ENCODE assay signal across 11 cellular contexts in genomic region chr6:32047084-32047478, GRCh38. TPM values are rescaled to one million over a fixed set of nuclear protein-coding genes. Genes with fewer than 3 reads are reported as not detected.
DNase-seq lines count a peak whose midpoint lies in the region; ATAC-seq and TF ChIP-seq lines count a peak whose summit lies in the region.
"Had no signal": no experiment of that assay in that cellular context is flagged by ENCODE, and none has a peak within 500 bp of the region (broad histone marks: within the 10 kb centered on the region; RNA-seq: fewer than 3 reads in every experiment).

No MANE protein-coding gene starts in this region.

- no peak overlapping the region for H3K4me3 Mint-ChIP-seq in CD8-positive, alpha-beta T cell
- H3K4me3 Mint-ChIP-seq: stimulated activated naive CD8-positive, alpha-beta T cell treated with anti-CD3 and anti-CD28 coated beads, Interleukin-15, Interleukin-2, amounts not matched to agents 100 ng/mL and 50 ng/mL, for 24 hours had no signal

- H3K9ac ChIP-seq in mesenchymal stem cell (ENCODE audit: low read length) = peak overlapping the region; percentile 83
- H3K9ac ChIP-seq: KMS-11 had no signal

- H2AK5ac ChIP-seq in mesenchymal stem cell (ENCODE audit: low read length, severe bottlenecking) = no peak overlapping the region

- no peaks in the 10 kb centered on the region for H3K9me3 ChIP-seq in mesenchymal stem cell (ENCODE audit: control insufficient read depth, low read length)
- no peaks in the 10 kb centered on the region for H3K9me3 ChIP-seq in upper lobe of right lung
- no peaks in the 10 kb centered on the region for H3K9me3 ChIP-seq in CD8-positive, alpha-beta T cell (ENCODE audit: low read length)

- H3K9me3 Mint-ChIP-seq in CD8-positive, alpha-beta T cell = no peaks in the 10 kb centered on the region
- H3K9me3 Mint-ChIP-seq: stimulated activated naive CD8-positive, alpha-beta T cell treated with anti-CD3 and anti-CD28 coated beads, Interleukin-15, Interleukin-2, amounts not matched to agents 100 ng/mL and 50 ng/mL, for 24 hours had no signal

- no peak overlapping the region for H3K27ac Mint-ChIP-seq in CD8-positive, alpha-beta T cell
- H3K27ac Mint-ChIP-seq: stimulated activated naive CD8-positive, alpha-beta T cell treated with anti-CD3 and anti-CD28 coated beads, Interleukin-15, Interleukin-2, amounts not matched to agents 100 ng/mL and 50 ng/mL, for 24 hours had no signal

- H3K36me3 ChIP-seq in mesenchymal stem cell (ENCODE audit: control insufficient read depth in 1 of 2, insufficient read depth in 2 of 2, low read depth in 1 of 2, low read length in 2 of 2) (peaks cover 3 to 39% of the 10 kb centered on the region in 2 experiments), upper lobe of right lung (peaks cover 18% of the 10 kb centered on the region)
- H3K36me3 ChIP-seq in CD8-positive, alpha-beta T cell (ENCODE audit: insufficient read depth, low read length) = no peaks in the 10 kb centered on the region

- no peaks in the 10 kb centered on the region for H3K36me3 Mint-ChIP-seq in CD8-positive, alpha-beta T cell

- H3K23ac ChIP-seq in mesenchymal stem cell (ENCODE audit: low read length in 2 of 2) = no peak overlapping the region

- H3K18ac ChIP-seq in mesenchymal stem cell (ENCODE audit: low read depth in 1 of 2, low read length in 2 of 2) = peak overlapping the region in 1 of 2 experiments; percentile 24

- no peak overlapping the region for H2BK5ac ChIP-seq in mesenchymal stem cell (ENCODE audit: low read depth, low read length, poor library complexity, severe bottlenecking)

- no peaks in the 10 kb centered on the region for H3K79me1 ChIP-seq in mesenchymal stem cell (replicated peaks; ENCODE audit: low read length, poor library complexity, severe bottlenecking)

- H2BK15ac ChIP-seq in mesenchymal stem cell (ENCODE audit: low read depth, poor library complexity, severe bottlenecking) = no peak overlapping the region

- 51% methylated on average over 8 of the region's 11 CpGs for WGBS in mesenchymal stem cell

- H3K4me3 ChIP-seq in mesenchymal stem cell (ENCODE audit: insufficient read depth in 1 of 2, low read depth in 1 of 2, low read length in 2 of 2) (peak overlapping the region in 1 of 2 experiments; percentile 3), upper lobe of right lung (no peak overlapping the region)
- H3K4me3 ChIP-seq in CD8-positive, alpha-beta T cell (ENCODE audit: low read depth, low read length) = no peak overlapping the region

- peak overlapping the region in 1 of 2 experiments; percentile 8 for H2BK12ac ChIP-seq in mesenchymal stem cell (ENCODE audit: low read length in 2 of 2)

- TF ChIP-seq CTCF in upper lobe of right lung (IDR thresholded peaks at IDR 0.05) = no peak
- TF ChIP-seq CTCF in CD8-positive, alpha-beta T cell (IDR thresholded peaks at IDR 0.05) = no peak

- no peak overlapping the region for H3K14ac ChIP-seq in mesenchymal stem cell (ENCODE audit: low read length in 2 of 2)

- H3K27me3 ChIP-seq in mesenchymal stem cell (ENCODE audit: control insufficient read depth in 1 of 2, insufficient read depth in 1 of 2, low read length in 2 of 2) = peaks cover 0 to 14% of the 10 kb centered on the region in 2 experiments
- no peaks in the 10 kb centered on the region for H3K27me3 ChIP-seq in upper lobe of right lung
- H3K27me3 ChIP-seq in CD8-positive, alpha-beta T cell (ENCODE audit: insufficient read depth, low read length) = no peaks in the 10 kb centered on the region

- ATAC-seq in upper lobe of right lung = no peak
- ATAC-seq in CD8-positive, alpha-beta T cell = no peak
- no peak for ATAC-seq in GM18861 (IDR thresholded peaks at IDR 0.05; ENCODE audit: unreplicated experiment)

- H3K4ac ChIP-seq in mesenchymal stem cell (ENCODE audit: low read depth in 1 of 2, low read length in 2 of 2) = peak overlapping the region in 1 of 2 experiments; percentile 7

- no peak overlapping the region for H2AFZ ChIP-seq in mesenchymal stem cell (ENCODE audit: low read depth, low read length)

- no peak overlapping the region for H3K27ac ChIP-seq in mesenchymal stem cell (ENCODE audit: low read length, poor library complexity, severe bottlenecking)
- peak overlapping the region; percentile 30 for H3K27ac ChIP-seq in upper lobe of right lung
- H3K27ac ChIP-seq in CD8-positive, alpha-beta T cell (ENCODE audit: low read depth, low read length) = no peak overlapping the region
- H3K27ac ChIP-seq: KMS-11 had no signal

- POLR2A ChIA-PET in CD8-positive, alpha-beta T cell (lab: Charles Lee) = no interaction called here

- H4K8ac ChIP-seq in mesenchymal stem cell (ENCODE audit: low read length) = peak overlapping the region; percentile 42

- H4K91ac ChIP-seq in mesenchymal stem cell (ENCODE audit: low read length) = peak overlapping the region; percentile 79

- H3K27me3 Mint-ChIP-seq in CD8-positive, alpha-beta T cell (ENCODE audit: low read depth) = no peaks in the 10 kb centered on the region
- H3K27me3 Mint-ChIP-seq: stimulated activated naive CD8-positive, alpha-beta T cell treated with anti-CD3 and anti-CD28 coated beads, Interleukin-15, Interleukin-2, amounts not matched to agents 100 ng/mL and 50 ng/mL, for 24 hours had no signal

- H3K4me2 ChIP-seq in mesenchymal stem cell (ENCODE audit: low read length, poor library complexity, severe bottlenecking) = no peak overlapping the region
- H3K4me2 ChIP-seq: KMS-11 had no signal

- DNase-seq in NCI-H460 (ENCODE audit: extremely low read depth, low read depth) (peak; percentile 63), epidermal melanocyte (ENCODE audit: insufficient read length, low spot score) (peak; percentile 3), mesenchymal stem cell (peak; percentile 83), upper lobe of right lung (no peak)
- DNase-seq in CD8-positive, alpha-beta T cell = no peak
- DNase-seq in NK-92 treated with Interleukin-12 subunit alpha and Interleukin-12 subunit beta, amount 100 ng/mL, for 24 hours (lab: John Stamatoyannopoulos, UW) = no peak
- no peak for DNase-seq in activated CD4-positive, alpha-beta T cell treated with anti-CD3 and anti-CD28 coated beads, Interleukin-2, amount 50 U/mL, for 1 hour
- DNase-seq: activated CD4-positive, alpha-beta T cell treated with anti-CD3 and anti-CD28 coated beads for 4 hours had no signal

- CTCF ChIA-PET in CD8-positive, alpha-beta T cell (lab: Charles Lee) = interaction anchor here (1.2 to 2.1 kb wide), 2 partner anchors 17 to 739 kb away, joined by 3 to 12 read pairs; no protein-coding TSS in a partner anchor

- intact Hi-C loops in upper lobe of right lung (cut with DNase I) = no loop called here
- intact Hi-C loops in CD8-positive, alpha-beta T cell (cut with DNase I, micrococcal nuclease) = loop anchor here in 1 of 2 experiments (10.0 kb wide), 2 partner anchors 108 to 748 kb away; partner anchors contain the start of genes PPT2 and PRRT1

- H3K4me1 Mint-ChIP-seq in CD8-positive, alpha-beta T cell (ENCODE audit: low read depth) = peaks cover 4% of the 10 kb centered on the region

- H3K4me1 ChIP-seq in mesenchymal stem cell (ENCODE audit: control insufficient read depth, insufficient read depth, low read depth, low read length) (peaks cover 11% of the 10 kb centered on the region), upper lobe of right lung (no peaks in the 10 kb centered on the region)
- H3K4me1 ChIP-seq in CD8-positive, alpha-beta T cell (ENCODE audit: insufficient read depth, low read length) = no peaks in the 10 kb centered on the region

- no peak overlapping the region for H2BK120ac ChIP-seq in mesenchymal stem cell (ENCODE audit: low read depth, low read length)

RNA-seq across cellular contexts. Expression of gene CYP21A2, which starts 8.9 kb away (rescaled TPM):
- not detected in 2 replicates for total RNA-seq in NCI-H460 (2014; rRNA removed; shearing (Covaris generic))
- polyA plus RNA-seq in NCI-H460 (2014; cell fraction: nucleus; rRNA removed) = 0.40 TPM in 1 of 2 replicates, not detected in the other
- polyA plus RNA-seq in mesenchymal stem cell (2013, experiment 1 of 2) = 0.17 TPM
- polyA plus RNA-seq in mesenchymal stem cell (2013, experiment 2 of 2) = 0.10 TPM
- total RNA-seq in upper lobe of right lung = 0.61 TPM
- under 1 TPM in 1 of 2 experiments, not detected in 1; 0.33 TPM for total RNA-seq in CD8-positive, alpha-beta T cell

RNA-seq across cellular contexts. Expression of gene C4B, which starts 32.5 kb away (rescaled TPM):
- total RNA-seq in NCI-H460 (2014; rRNA removed; shearing (Covaris generic)) = 0.69 and 0.87 TPM in 2 replicates
- polyA plus RNA-seq in NCI-H460 (2014; cell fraction: nucleus; rRNA removed) = 0.28 and 3.3 TPM in 2 replicates
- polyA plus RNA-seq in mesenchymal stem cell (2013, experiment 1 of 2) = 2.5 TPM
- 2.4 TPM for polyA plus RNA-seq in mesenchymal stem cell (2013, experiment 2 of 2)
- total RNA-seq in upper lobe of right lung = 166 TPM
- 1 to 10 TPM; 3.2 to 4.1 TPM for total RNA-seq in CD8-positive, alpha-beta T cell

Comparison
In these comparisons a context has a peak if more than half of its experiments do, and no peak if none do; other contexts are left out.
1. DNase-seq: peak in NCI-H460 (single experiment), epidermal melanocyte (single experiment) and mesenchymal stem cell (single experiment); none in upper lobe of right lung (single experiment), CD8-positive, alpha-beta T cell (0 of 7), NK-92 treated with Interleukin-12 subunit alpha and Interleukin-12 subunit beta, amount 100 ng/mL, for 24 hours (single experiment) and activated CD4-positive, alpha-beta T cell treated with anti-CD3 and anti-CD28 coated beads, Interleukin-2, amount 50 U/mL, for 1 hour (single experiment).
2. RNA of gene C4B, which starts 32.5 kb away (total RNA-seq): 166 TPM in upper lobe of right lung (single experiment); 3.2 to 4.1 TPM in CD8-positive, alpha-beta T cell and 0.69 to 0.87 TPM in NCI-H460; every median in the first group is over 10 times any median in the second.